In genomic region chr3:132660745-132661067, GRCh38 we compare ENCODE assay signal across 1 cellular context.
TF ChIP-seq lines count a peak whose summit lies in the region.

No MANE protein-coding gene starts in this region.

TF ChIP-seq in HepG2, 621 proteins besides CTCF, POLR2A, EP300 and RAD21:
- TF ChIP-seq SSRP1 (CRISPR knock-in tag; IDR thresholded peaks at IDR 0.05) (no peak), ZNF333 (CRISPR knock-in tag; IDR thresholded peaks at IDR 0.05; ENCODE audit: borderline replicate concordance) (no peak), ZBTB4 (CRISPR knock-in tag; IDR thresholded peaks at IDR 0.05; ENCODE audit: borderline replicate concordance) (0 out of 2 replicates have a peak, but pooled peaks have one; percentile 8), BRCA1 (CRISPR knock-in tag; IDR thresholded peaks at IDR 0.05) (peak; percentile 15; the same call in 1 of the 2 replicates), PRDM15 (CRISPR knock-in tag; IDR thresholded peaks at IDR 0.05) (0 out of 2 replicates have a peak, but pooled peaks have one; percentile 16)
